Comparison of ENCODE assay signal across 20 cellular contexts in the genomic region with DNA sequence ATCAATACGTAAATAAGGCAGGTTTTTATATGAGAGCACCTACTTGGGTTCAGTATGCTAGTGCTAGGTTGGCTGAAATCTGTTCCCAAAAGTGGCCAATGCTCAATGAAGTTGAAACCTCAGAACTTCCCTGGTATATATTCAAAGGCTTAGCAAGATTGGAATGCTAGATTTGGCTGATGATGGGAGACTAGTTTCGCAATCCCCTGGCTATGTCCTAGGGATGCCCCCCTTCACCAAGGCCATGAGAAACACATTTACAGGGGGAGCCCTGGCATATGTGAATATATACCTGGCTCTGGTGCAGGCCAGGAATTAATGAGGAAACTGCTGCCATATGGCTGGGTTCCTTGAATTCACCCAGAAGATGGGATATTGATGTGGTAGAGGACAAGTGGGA.
"Had no signal": no experiment of that assay in that cellular context is flagged by ENCODE, and none has a peak within 500 bp of the region (broad histone marks: within the 10 kb centered on the region; RNA-seq: fewer than 3 reads in every experiment).

No MANE protein-coding gene starts in this region.

- H3K27me3 ChIP-seq: colonic mucosa, dorsolateral prefrontal cortex, esophagus muscularis mucosa, gastrocnemius medialis, heart right ventricle, left lung had no signal

- DNase-seq: colonic mucosa; dermis blood vessel endothelial cell; dorsolateral prefrontal cortex; effector CD4-positive, alpha-beta T cell; effector memory CD4-positive, alpha-beta T cell; foreskin fibroblast; foreskin melanocyte; gastrocnemius medialis; glutamatergic neuron; head of caudate nucleus; heart right ventricle; hippocampal formation; left cardiac atrium; left lung; left ventricle myocardium superior; lower lobe of right lung; mesenchymal stem cell; mucosa of descending colon; naive B cell had no signal

- H3K36me3 ChIP-seq: colonic mucosa, esophagus muscularis mucosa, gastrocnemius medialis, heart right ventricle, left lung, lower lobe of right lung had no signal

- H3K4me1 ChIP-seq: colonic mucosa, esophagus muscularis mucosa, gastrocnemius medialis, left lung, lower lobe of right lung had no signal

- H3K27ac ChIP-seq: colonic mucosa, dorsolateral prefrontal cortex, esophagus muscularis mucosa, gastrocnemius medialis, heart right ventricle, left lung, lower lobe of right lung had no signal

- H3K4me3 ChIP-seq: colonic mucosa, dorsolateral prefrontal cortex, esophagus muscularis mucosa, gastrocnemius medialis, heart right ventricle, left lung, lower lobe of right lung, mucosa of descending colon had no signal

- H3K9me3 ChIP-seq: colonic mucosa, esophagus muscularis mucosa, gastrocnemius medialis, heart right ventricle, left lung, lower lobe of right lung, mucosa of descending colon had no signal

- ATAC-seq: gastrocnemius medialis, left cardiac atrium, left lung, left ventricle myocardium superior, lower lobe of right lung, mucosa of descending colon had no signal
